1 cellular context compared by ENCODE assay signal in the genomic region with DNA sequence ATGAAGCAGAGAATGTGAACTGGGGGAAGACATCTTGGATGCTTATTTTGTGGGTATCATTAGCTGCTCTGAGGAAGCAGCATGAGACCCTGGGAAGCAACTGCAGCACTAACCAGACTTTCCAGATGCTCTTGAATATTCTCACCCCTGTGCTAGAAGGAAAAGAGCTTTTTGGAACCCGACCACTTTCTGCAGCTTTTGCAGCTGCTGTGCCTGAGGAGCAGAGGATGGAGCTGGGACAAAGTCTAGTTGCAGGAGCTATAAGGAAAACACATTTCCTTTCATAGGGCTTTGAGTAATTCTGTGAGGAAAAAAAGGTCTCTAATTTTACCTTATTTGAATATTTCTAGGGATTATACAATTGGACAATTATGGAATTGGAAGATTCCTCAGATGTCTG.
TF ChIP-seq lines count a peak whose summit lies in the region.

No MANE protein-coding gene starts in this region.

TF ChIP-seq in GM23338, 12 proteins besides CTCF, POLR2A, EP300 and RAD21 (continued from another document):
- TF ChIP-seq EZH2phosphoT487 (IDR thresholded peaks at IDR 0.05; ENCODE audit: unreplicated experiment) (no peak), POLR2AphosphoS5 (IDR thresholded peaks at IDR 0.05; ENCODE audit: low read depth) (no peak)
